ENCODE assay signal across 8 cellular contexts in genomic region chr14:102930138-102930752, GRCh38. TPM values are rescaled to one million over a fixed set of nuclear protein-coding genes. Genes with fewer than 3 reads are reported as not detected.
DNase-seq lines count a peak whose midpoint lies in the region; ATAC-seq and TF ChIP-seq lines count a peak whose summit lies in the region.

No MANE protein-coding gene starts in this region.

- H3K27ac ChIP-seq in 22Rv1 (no peak overlapping the region), mucosa of rectum (ENCODE audit: low read depth in 2 of 2, low read length in 2 of 2) (peak overlapping the region; percentile 97 to 99)

- H3K36me3 ChIP-seq in mucosa of rectum (ENCODE audit: control insufficient read depth in 2 of 2, insufficient read depth in 2 of 2, low read length in 2 of 2), result peaks cover 19% of the 10 kb centered on the region in 2 donors

- H3K4me1 Mint-ChIP-seq in chondrocyte (ENCODE audit: low read depth), result peaks cover 6% of the 10 kb centered on the region

- peaks cover 18% of the 10 kb centered on the region in 2 donors for H3K4me1 ChIP-seq in mucosa of rectum (ENCODE audit: control insufficient read depth in 2 of 2, insufficient read depth in 2 of 2, low read length in 2 of 2)

- H3K4me3 ChIP-seq in mucosa of rectum (ENCODE audit: low read length in 2 of 2), result peak overlapping the region; percentile 74 to 86
- H3K4me3 ChIP-seq in lower leg skin (ENCODE audit: low read depth, poor library complexity, severe bottlenecking), result no peak overlapping the region

- peaks cover 0 to 4% of the 10 kb centered on the region in 2 donors for H3K27me3 ChIP-seq in mucosa of rectum (ENCODE audit: control insufficient read depth in 2 of 2, insufficient read depth in 2 of 2, low read length in 2 of 2)

- no peak for ATAC-seq in HG03460 (IDR thresholded peaks at IDR 0.05; ENCODE audit: unreplicated experiment)
- no peak for ATAC-seq in GM18870 (IDR thresholded peaks at IDR 0.05; ENCODE audit: unreplicated experiment)

- TF ChIP-seq CTCF in 22Rv1 (IDR thresholded peaks at IDR 0.05) (peak; percentile 38), chondrocyte (IDR thresholded peaks at IDR 0.05) (peak; percentile 43), lower leg skin (IDR thresholded peaks at IDR 0.05) (no peak)

- H3K9ac ChIP-seq in mucosa of rectum (ENCODE audit: low read depth in 1 of 2, low read length in 2 of 2), result peak overlapping the region in 1 of 2 donors; percentile 98

- intact Hi-C loops in lower leg skin (cut with DNase I; ENCODE audit: low total_unique reads), result no loop called here

- no peak for TF ChIP-seq POLR2A in lower leg skin (IDR thresholded peaks at IDR 0.05)

- H3K27me3 Mint-ChIP-seq in chondrocyte (ENCODE audit: low read depth), result no peaks in the 10 kb centered on the region

- peak; percentile 12 for DNase-seq in EH (ENCODE audit: low read depth)
- DNase-seq in chondrocyte (ENCODE audit: low spot score), result no peak
- DNase-seq in EL, result no peak
- no peak for DNase-seq in lower leg skin (ENCODE audit: low spot score in 2 of 2)

- WGBS in lower leg skin, 2 donors, result 13 to 31% methylated on average over 9 to 12 of the region's 74 CpGs

- no peak overlapping the region for H3K4me3 Mint-ChIP-seq in chondrocyte (ENCODE audit: unreplicated experiment)

- H3K9me3 ChIP-seq in mucosa of rectum (ENCODE audit: control insufficient read depth in 2 of 2, low read length in 2 of 2), result no peaks in the 10 kb centered on the region

- H3K36me3 Mint-ChIP-seq in chondrocyte (ENCODE audit: low read depth), result peaks cover 20% of the 10 kb centered on the region

- H3K27ac Mint-ChIP-seq in chondrocyte (ENCODE audit: unreplicated experiment), result no peak overlapping the region

- H3K9me3 Mint-ChIP-seq in chondrocyte (ENCODE audit: low read depth), result no peaks in the 10 kb centered on the region

RNA-seq across cellular contexts. Expression of gene AMN, which starts 7.8 kb away (rescaled TPM):
- total RNA-seq in chondrocyte (0.30 to 0.38 TPM in 2 of 3 replicates, not detected in the other), lower leg skin (10 to 100 TPM; 21.5 to 29.1 (median 24.1) TPM)

Comparison
In these comparisons a context has a peak if more than half of its experiments do, and no peak if none do; other contexts are left out.
1. CTCF ChIP-seq: peak in 22Rv1 (single experiment) and chondrocyte (single experiment); none in lower leg skin (0 of 3).
2. RNA of gene AMN, which starts 7.8 kb away (total RNA-seq): 21.5 to 29.1 TPM in lower leg skin; 0.30 to 0.38 TPM in chondrocyte; every median in the first group is over 10 times any median in the second.